9 cellular contexts compared by ENCODE assay signal in genomic region chr4:128427832-128428366, GRCh38.
DNase-seq lines count a peak whose midpoint lies in the region; ATAC-seq and TF ChIP-seq lines count a peak whose summit lies in the region.
"Had no signal": no experiment of that assay in that cellular context is flagged by ENCODE, and none has a peak within 500 bp of the region (broad histone marks: within the 10 kb centered on the region; RNA-seq: fewer than 3 reads in every experiment).

No MANE protein-coding gene starts in this region.

- H3K4me3 ChIP-seq in choroid plexus epithelial cell (ENCODE audit: low read depth, low read length): peak overlapping the region; percentile 23
- H3K4me3 ChIP-seq: BLaER1 had no signal

- ATAC-seq in HG02885 (IDR thresholded peaks at IDR 0.05; ENCODE audit: poor library complexity, unreplicated experiment): no peak

- DNase-seq in NCI-H1417 (lab: John Stamatoyannopoulos, UW): peak in 2 of 3 experiments; percentile 10 to 31
- DNase-seq in NCI-H1417 treated with DMSO at 0.1 percent for 48 hours (lab: John Stamatoyannopoulos, UW): no peak
- DNase-seq in NCI-H524 (lab: John Stamatoyannopoulos, UW): peak; percentile 36 to 73
- peak; percentile 90 for DNase-seq in choroid plexus epithelial cell (ENCODE audit: low read depth)
- DNase-seq in non-pigmented ciliary epithelial cell (ENCODE audit: low read depth): peak; percentile 27
- no peak for DNase-seq in amygdala (lab: John Stamatoyannopoulos, UW)
- DNase-seq in activated CD4-positive, alpha-beta T cell treated with anti-CD3 and anti-CD28 coated beads for 48 hours: no peak

- TF ChIP-seq CTCF in choroid plexus epithelial cell (conservative IDR thresholded peaks at IDR 0.05; ENCODE audit: low read depth, low read length): peak; percentile 64

Comparison
In these comparisons a context has a peak if more than half of its experiments do, and no peak if none do; other contexts are left out.
1. DNase-seq: peak in NCI-H1417 (2 of 3), NCI-H524 (2 of 2), choroid plexus epithelial cell (single experiment) and non-pigmented ciliary epithelial cell (single experiment); none in NCI-H1417 treated with DMSO at 0.1 percent for 48 hours (single experiment), amygdala (0 of 56) and activated CD4-positive, alpha-beta T cell treated with anti-CD3 and anti-CD28 coated beads for 48 hours (single experiment).